ENCODE assay signal across 1 cellular context in the genomic region with DNA sequence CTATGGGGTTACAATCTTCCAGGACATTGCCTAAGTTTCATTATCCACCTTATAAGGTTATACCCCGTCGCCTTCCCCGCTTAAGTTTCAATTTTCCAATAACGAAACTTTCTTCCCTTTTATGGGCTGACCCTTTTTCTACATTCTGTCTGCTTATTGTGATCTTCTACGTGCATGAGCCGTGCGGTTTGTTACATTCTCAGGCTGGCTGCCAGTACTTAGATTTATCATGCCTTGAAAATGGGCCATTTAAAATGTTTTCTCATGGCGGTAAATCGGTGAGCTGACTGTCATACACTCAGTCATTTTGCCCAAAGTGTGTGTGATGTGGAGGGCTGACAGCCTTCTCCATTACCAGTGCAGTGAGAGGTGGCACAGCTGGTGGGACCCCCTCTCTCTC.
TF ChIP-seq lines count a peak whose summit lies in the region.

No MANE protein-coding gene starts in this region.

TF ChIP-seq in K562, 482 proteins besides CTCF, POLR2A, EP300 and RAD21 (continued from another document):
- no peak for TF ChIP-seq ZNF592 (IDR thresholded peaks at IDR 0.05)
- no peak for TF ChIP-seq ZNF318 (IDR thresholded peaks at IDR 0.05; ENCODE audit: borderline replicate concordance in 1 of 2, low read depth in 1 of 2)
- no peak for TF ChIP-seq NFYB (IDR thresholded peaks at IDR 0.05; ENCODE audit: extremely low read depth, insufficient read length)
- TF ChIP-seq, protein P1, sequence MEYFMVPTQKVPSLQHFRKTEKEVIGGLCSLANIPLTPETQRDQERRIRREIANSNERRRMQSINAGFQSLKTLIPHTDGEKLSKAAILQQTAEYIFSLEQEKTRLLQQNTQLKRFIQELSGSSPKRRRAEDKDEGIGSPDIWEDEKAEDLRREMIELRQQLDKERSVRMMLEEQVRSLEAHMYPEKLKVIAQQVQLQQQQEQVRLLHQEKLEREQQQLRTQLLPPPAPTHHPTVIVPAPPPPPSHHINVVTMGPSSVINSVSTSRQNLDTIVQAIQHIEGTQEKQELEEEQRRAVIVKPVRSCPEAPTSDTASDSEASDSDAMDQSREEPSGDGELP (CRISPR knock-in tag; IDR thresholded peaks at IDR 0.05; ENCODE audit: borderline replicate concordance), result no peak
